Comparison of ENCODE assay signal across 1 cellular context in genomic region chr12:3049596-3050314, GRCh38.
TF ChIP-seq lines count a peak whose summit lies in the region.

No MANE protein-coding gene starts in this region.

TF ChIP-seq in SK-N-SH, 30 proteins besides CTCF, POLR2A, EP300 and RAD21 (continued from another document):
- TF ChIP-seq, protein P1, sequence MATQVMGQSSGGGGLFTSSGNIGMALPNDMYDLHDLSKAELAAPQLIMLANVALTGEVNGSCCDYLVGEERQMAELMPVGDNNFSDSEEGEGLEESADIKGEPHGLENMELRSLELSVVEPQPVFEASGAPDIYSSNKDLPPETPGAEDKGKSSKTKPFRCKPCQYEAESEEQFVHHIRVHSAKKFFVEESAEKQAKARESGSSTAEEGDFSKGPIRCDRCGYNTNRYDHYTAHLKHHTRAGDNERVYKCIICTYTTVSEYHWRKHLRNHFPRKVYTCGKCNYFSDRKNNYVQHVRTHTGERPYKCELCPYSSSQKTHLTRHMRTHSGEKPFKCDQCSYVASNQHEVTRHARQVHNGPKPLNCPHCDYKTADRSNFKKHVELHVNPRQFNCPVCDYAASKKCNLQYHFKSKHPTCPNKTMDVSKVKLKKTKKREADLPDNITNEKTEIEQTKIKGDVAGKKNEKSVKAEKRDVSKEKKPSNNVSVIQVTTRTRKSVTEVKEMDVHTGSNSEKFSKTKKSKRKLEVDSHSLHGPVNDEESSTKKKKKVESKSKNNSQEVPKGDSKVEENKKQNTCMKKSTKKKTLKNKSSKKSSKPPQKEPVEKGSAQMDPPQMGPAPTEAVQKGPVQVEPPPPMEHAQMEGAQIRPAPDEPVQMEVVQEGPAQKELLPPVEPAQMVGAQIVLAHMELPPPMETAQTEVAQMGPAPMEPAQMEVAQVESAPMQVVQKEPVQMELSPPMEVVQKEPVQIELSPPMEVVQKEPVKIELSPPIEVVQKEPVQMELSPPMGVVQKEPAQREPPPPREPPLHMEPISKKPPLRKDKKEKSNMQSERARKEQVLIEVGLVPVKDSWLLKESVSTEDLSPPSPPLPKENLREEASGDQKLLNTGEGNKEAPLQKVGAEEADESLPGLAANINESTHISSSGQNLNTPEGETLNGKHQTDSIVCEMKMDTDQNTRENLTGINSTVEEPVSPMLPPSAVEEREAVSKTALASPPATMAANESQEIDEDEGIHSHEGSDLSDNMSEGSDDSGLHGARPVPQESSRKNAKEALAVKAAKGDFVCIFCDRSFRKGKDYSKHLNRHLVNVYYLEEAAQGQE (IDR thresholded peaks at IDR 0.05; ENCODE audit: low read depth, low read length), result no peak
- TF ChIP-seq, protein P2, sequence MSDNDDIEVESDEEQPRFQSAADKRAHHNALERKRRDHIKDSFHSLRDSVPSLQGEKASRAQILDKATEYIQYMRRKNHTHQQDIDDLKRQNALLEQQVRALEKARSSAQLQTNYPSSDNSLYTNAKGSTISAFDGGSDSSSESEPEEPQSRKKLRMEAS (IDR thresholded peaks at IDR 0.05; ENCODE audit: low read depth), result no peak
- TF ChIP-seq GABPA (IDR thresholded peaks at IDR 0.05; ENCODE audit: low read depth) (no peak), ELF1 (IDR thresholded peaks at IDR 0.05) (no peak), TEAD4 (IDR thresholded peaks at IDR 0.05; ENCODE audit: borderline replicate concordance, insufficient read depth) (no peak), FOXM1 (IDR thresholded peaks at IDR 0.05; ENCODE audit: low read depth) (no peak), NFIC (IDR thresholded peaks at IDR 0.05; ENCODE audit: borderline replicate concordance) (no peak), RCOR1 (IDR thresholded peaks at IDR 0.05; ENCODE audit: low read length) (no peak), FOXJ3 (CRISPR knock-in tag; IDR thresholded peaks at IDR 0.05) (no peak), GATA2 (CRISPR knock-in tag; IDR thresholded peaks at IDR 0.05) (no peak), SIN3A (IDR thresholded peaks at IDR 0.05; ENCODE audit: borderline replicate concordance, low read depth, low read length) (no peak), SMC3 (IDR thresholded peaks at IDR 0.05; ENCODE audit: low read depth, low read length) (no peak), MXI1 (IDR thresholded peaks at IDR 0.05; ENCODE audit: low read depth, low read length) (no peak)
